ENCODE assay signal across 17 cellular contexts in genomic region chr3:36212291-36212690, GRCh38.
DNase-seq lines count a peak whose midpoint lies in the region; ATAC-seq and TF ChIP-seq lines count a peak whose summit lies in the region.
"Had no signal": no experiment of that assay in that cellular context is flagged by ENCODE, and none has a peak within 500 bp of the region (broad histone marks: within the 10 kb centered on the region; RNA-seq: fewer than 3 reads in every experiment).

No MANE protein-coding gene starts in this region.

- H3K4me3 ChIP-seq in AG10803 (ENCODE audit: low read length) (no peak overlapping the region), astrocyte of the spinal cord (ENCODE audit: low read depth, low read length) (no peak overlapping the region), mesenchymal stem cell (ENCODE audit: insufficient read depth in 1 of 2, low read depth in 1 of 2, low read length in 2 of 2) (no peak overlapping the region), adrenal gland (no peak overlapping the region), vagina (no peak overlapping the region)
- H3K4me3 ChIP-seq: BLaER1 treated with 17β-estradiol and CSF1 and Interleukin-3, amounts not matched to agents 10 nM and 100 nM; dorsolateral prefrontal cortex; esophagus squamous epithelium; stomach had no signal

- in situ Hi-C loops in astrocyte of the spinal cord (cut with HindIII; ENCODE audit: low sequenced_read_pairs): no loop called here

- H2AFZ ChIP-seq in mesenchymal stem cell (ENCODE audit: low read depth, low read length): no peak overlapping the region

- H3K79me1 ChIP-seq in mesenchymal stem cell (replicated peaks; ENCODE audit: low read length, poor library complexity, severe bottlenecking): no peaks in the 10 kb centered on the region

- H3K27ac ChIP-seq in mesenchymal stem cell (ENCODE audit: low read length, poor library complexity, severe bottlenecking) (no peak overlapping the region), adrenal gland (no peak overlapping the region), vagina (no peak overlapping the region)
- H3K27ac ChIP-seq: BLaER1 treated with 17β-estradiol and CSF1 and Interleukin-3, amounts not matched to agents 10 nM and 100 nM; dorsolateral prefrontal cortex; esophagus squamous epithelium; stomach had no signal

- no peaks in the 10 kb centered on the region for H3K27me3 ChIP-seq in mesenchymal stem cell (ENCODE audit: control insufficient read depth in 1 of 2, insufficient read depth in 1 of 2, low read length in 2 of 2)
- no peaks in the 10 kb centered on the region for H3K27me3 ChIP-seq in adrenal gland
- no peaks in the 10 kb centered on the region for H3K27me3 ChIP-seq in vagina
- H3K27me3 ChIP-seq: BLaER1 treated with 17β-estradiol and CSF1 and Interleukin-3, amounts not matched to agents 10 nM and 100 nM; esophagus squamous epithelium; stomach had no signal

- H3K9ac ChIP-seq in mesenchymal stem cell (ENCODE audit: low read length): no peak overlapping the region
- H3K9ac ChIP-seq: BLaER1 treated with 17β-estradiol and CSF1 and Interleukin-3, amounts not matched to agents 10 nM and 100 nM had no signal

- no peak overlapping the region for H2BK12ac ChIP-seq in mesenchymal stem cell (ENCODE audit: low read length in 2 of 2)

- H4K8ac ChIP-seq in mesenchymal stem cell (ENCODE audit: low read length): no peak overlapping the region

- intact Hi-C loops in adrenal gland (cut with DNase I): no loop called here
- intact Hi-C loops in vagina (cut with DNase I): no loop called here

- no peak overlapping the region for H3K4me2 ChIP-seq in mesenchymal stem cell (ENCODE audit: low read length, poor library complexity, severe bottlenecking)

- H3K4ac ChIP-seq in mesenchymal stem cell (ENCODE audit: low read depth in 1 of 2, low read length in 2 of 2): no peak overlapping the region

- H3K9me3 ChIP-seq in mesenchymal stem cell (ENCODE audit: control insufficient read depth, low read length) (no peaks in the 10 kb centered on the region), adrenal gland (replicated peaks in 1 of 3) (no peaks in the 10 kb centered on the region), vagina (no peaks in the 10 kb centered on the region)
- H3K9me3 ChIP-seq: BLaER1 treated with 17β-estradiol and CSF1 and Interleukin-3, amounts not matched to agents 10 nM and 100 nM; esophagus squamous epithelium; stomach had no signal

- H2BK5ac ChIP-seq in mesenchymal stem cell (ENCODE audit: low read depth, low read length, poor library complexity, severe bottlenecking): no peak overlapping the region

- H2AK5ac ChIP-seq in mesenchymal stem cell (ENCODE audit: low read length, severe bottlenecking): no peak overlapping the region

- no peak overlapping the region for H3K14ac ChIP-seq in mesenchymal stem cell (ENCODE audit: low read length in 2 of 2)

- H3K18ac ChIP-seq in mesenchymal stem cell (ENCODE audit: low read depth in 1 of 2, low read length in 2 of 2): no peak overlapping the region

- no peak overlapping the region for H2BK120ac ChIP-seq in mesenchymal stem cell (ENCODE audit: low read depth, low read length)

- TF ChIP-seq POLR2A in adrenal gland (IDR thresholded peaks at IDR 0.05) (no peak), vagina (IDR thresholded peaks at IDR 0.05) (no peak)

- H3K36me3 ChIP-seq in mesenchymal stem cell (ENCODE audit: control insufficient read depth in 1 of 2, insufficient read depth in 2 of 2, low read depth in 1 of 2, low read length in 2 of 2): no peaks in the 10 kb centered on the region
- H3K36me3 ChIP-seq in adrenal gland (replicated peaks in 1 of 2): no peaks in the 10 kb centered on the region
- H3K36me3 ChIP-seq in vagina: no peaks in the 10 kb centered on the region
- H3K36me3 ChIP-seq: BLaER1 treated with 17β-estradiol and CSF1 and Interleukin-3, amounts not matched to agents 10 nM and 100 nM; esophagus squamous epithelium; stomach had no signal

- ATAC-seq in HG03457 (IDR thresholded peaks at IDR 0.05; ENCODE audit: unreplicated experiment) (no peak), HG02610 (IDR thresholded peaks at IDR 0.05; ENCODE audit: unreplicated experiment) (no peak)
- ATAC-seq: left ventricle myocardium superior had no signal

- H3K23ac ChIP-seq in mesenchymal stem cell (ENCODE audit: low read length in 2 of 2): no peak overlapping the region

- DNase-seq in AG10803 (ENCODE audit: low read depth) (peak; percentile 91), HT1080 (ENCODE audit: low read depth) (peak; percentile 35), astrocyte of the spinal cord (ENCODE audit: low read depth, low spot score) (peak; percentile 9), mesenchymal stem cell (peak; percentile 9), adrenal gland (no peak), vagina (ENCODE audit: extremely low spot score in 2 of 2) (no peak)
- DNase-seq: activated CD8-positive, alpha-beta memory T cell treated with anti-CD3 and anti-CD28 coated beads, Interleukin-2, amount 50 U/mL, for 4 hours; DMS 273 treated with DMSO at 0.1 percent for 48 hours; dorsolateral prefrontal cortex; esophagus squamous epithelium; left ventricle myocardium superior; NCI-H1092 treated with DMSO at 0.1 percent for 48 hours; Right ventricle myocardium superior; stomach had no signal

- 60% methylated on average over 2 of the region's 2 CpGs for WGBS in mesenchymal stem cell
- 26 to 37% (median 32%) methylated on average over 2 of the region's 2 CpGs for WGBS in adrenal gland, 4 donors

- peaks cover 2% of the 10 kb centered on the region for H3K4me1 ChIP-seq in mesenchymal stem cell (ENCODE audit: control insufficient read depth, insufficient read depth, low read depth, low read length)
- H3K4me1 ChIP-seq in adrenal gland (replicated peaks in 1 of 2): no peaks in the 10 kb centered on the region
- H3K4me1 ChIP-seq in vagina: no peaks in the 10 kb centered on the region
- H3K4me1 ChIP-seq: esophagus squamous epithelium, stomach had no signal

- TF ChIP-seq CTCF in AG10803 (conservative IDR thresholded peaks at IDR 0.05; ENCODE audit: low read length): no peak
- no peak for TF ChIP-seq CTCF in astrocyte of the spinal cord (IDR thresholded peaks at IDR 0.05; ENCODE audit: low read depth, low read length)
- TF ChIP-seq CTCF in adrenal gland (IDR thresholded peaks at IDR 0.05): no peak
- TF ChIP-seq CTCF in vagina (IDR thresholded peaks at IDR 0.05): no peak

- H4K91ac ChIP-seq in mesenchymal stem cell (ENCODE audit: low read length): no peak overlapping the region

- H2BK15ac ChIP-seq in mesenchymal stem cell (ENCODE audit: low read depth, poor library complexity, severe bottlenecking): no peak overlapping the region

Comparison
In these comparisons a context has a peak if more than half of its experiments do, and no peak if none do; other contexts are left out.
1. DNase-seq: peak in AG10803 (single experiment), HT1080 (single experiment), astrocyte of the spinal cord (single experiment) and mesenchymal stem cell (single experiment); none in adrenal gland (0 of 7) and vagina (0 of 2).